ENCODE assay signal across 8 cellular contexts in the genomic region with DNA sequence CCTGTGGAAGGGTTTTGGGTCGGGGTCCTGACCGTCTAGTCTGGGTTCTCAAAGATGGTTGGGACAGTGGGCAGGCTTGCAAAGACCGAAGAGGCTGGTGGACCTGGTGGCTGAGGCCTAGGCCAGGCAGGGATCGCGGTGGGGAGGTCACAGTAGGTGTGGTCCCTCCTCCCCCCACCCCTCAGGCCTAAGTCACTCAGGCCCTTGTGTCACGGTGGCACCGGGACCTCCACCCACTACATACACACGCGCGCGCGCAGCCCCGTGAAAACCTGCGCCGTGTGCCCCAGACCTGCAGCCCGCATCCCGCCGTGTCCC. TPM values are rescaled to one million over a fixed set of nuclear protein-coding genes. Genes with fewer than 3 reads are reported as not detected.
A peak's percentile ranks its signal among the peaks of the same experiment; 100 is the strongest.
DNase-seq lines count a peak whose midpoint lies in the region; ATAC-seq and TF ChIP-seq lines count a peak whose summit lies in the region.

No MANE protein-coding gene starts in this region.

- peaks cover 46% of the 10 kb centered on the region for H3K36me3 Mint-ChIP-seq in dendritic cell treated with granulocyte-macrophage colony-stimulating factor and Interleukin-4, amounts not matched to agents 40 ng/mL and 50 ng/mL, for 4 days (ENCODE audit: low read depth)
- peaks cover 21% of the 10 kb centered on the region for H3K36me3 Mint-ChIP-seq in HFFc6 (ENCODE audit: low read depth)
- peaks cover 92% of the 10 kb centered on the region for H3K36me3 Mint-ChIP-seq in Calu3 (ENCODE audit: insufficient read depth, unreplicated experiment)

- TF ChIP-seq POLR2A in lower leg skin (IDR thresholded peaks at IDR 0.05) = no peak

- no TSS peak for BruUV-seq in Calu3 (replicated peaks; lab: Mats Ljungman, UMichigan)

- 3 to 8% methylated on average over 7 to 18 of the region's 18 CpGs for WGBS in lower leg skin, 2 donors

- H3K9me3 Mint-ChIP-seq in dendritic cell treated with granulocyte-macrophage colony-stimulating factor and Interleukin-4, amounts not matched to agents 40 ng/mL and 50 ng/mL, for 4 days = no peaks in the 10 kb centered on the region
- no peaks in the 10 kb centered on the region for H3K9me3 Mint-ChIP-seq in stimulated activated naive CD8-positive, alpha-beta T cell treated with anti-CD3 and anti-CD28 coated beads, Interleukin-15, amount 100 ng/mL, for 72 hours
- H3K9me3 Mint-ChIP-seq in HFFc6 (no peaks in the 10 kb centered on the region), Calu3 (ENCODE audit: low read depth, unreplicated experiment) (no peaks in the 10 kb centered on the region)

- peaks cover 52% of the 10 kb centered on the region for H3K4me1 Mint-ChIP-seq in dendritic cell treated with granulocyte-macrophage colony-stimulating factor and Interleukin-4, amounts not matched to agents 40 ng/mL and 50 ng/mL, for 4 days (ENCODE audit: low read depth)
- H3K4me1 Mint-ChIP-seq in stimulated activated naive CD8-positive, alpha-beta T cell treated with anti-CD3 and anti-CD28 coated beads, Interleukin-15, amount 100 ng/mL, for 72 hours = peaks cover 21% of the 10 kb centered on the region
- H3K4me1 Mint-ChIP-seq in HFFc6 (ENCODE audit: low read depth) (peaks cover 66% of the 10 kb centered on the region), Calu3 (ENCODE audit: low read depth, unreplicated experiment) (peaks cover 14% of the 10 kb centered on the region)

- CTCF ChIA-PET in Calu3 (lab: Charles Lee) = no interaction called here

- DNase-seq in OCI-M1 (lab: John Stamatoyannopoulos, UW) (peak; percentile 77), lower leg skin (ENCODE audit: low spot score in 2 of 2) (no peak), HFFc6 (no peak), Calu3 (no peak), NCI-H2227 (lab: John Stamatoyannopoulos, UW; ENCODE audit: unreplicated experiment) (no peak), GM19240 (ENCODE audit: insufficient read length, low spot score) (no peak)
- no peak for DNase-seq in stimulated activated naive CD8-positive, alpha-beta T cell treated with anti-CD3 and anti-CD28 coated beads, Interleukin-15, amount 100 ng/mL, for 72 hours

- no peaks in the 10 kb centered on the region for H3K27me3 Mint-ChIP-seq in dendritic cell treated with granulocyte-macrophage colony-stimulating factor and Interleukin-4, amounts not matched to agents 40 ng/mL and 50 ng/mL, for 4 days
- no peaks in the 10 kb centered on the region for H3K27me3 Mint-ChIP-seq in stimulated activated naive CD8-positive, alpha-beta T cell treated with anti-CD3 and anti-CD28 coated beads, Interleukin-15, amount 100 ng/mL, for 72 hours
- H3K27me3 Mint-ChIP-seq in HFFc6 (ENCODE audit: insufficient read depth) (peaks cover 6% of the 10 kb centered on the region), Calu3 (ENCODE audit: unreplicated experiment) (no peaks in the 10 kb centered on the region)

- TF ChIP-seq CTCF in lower leg skin (IDR thresholded peaks at IDR 0.05) (no peak), HFFc6 (IDR thresholded peaks at IDR 0.05) (no peak), Calu3 (IDR thresholded peaks at IDR 0.05; ENCODE audit: unreplicated experiment) (no peak)

- peak overlapping the region; percentile 22 for H3K4me3 ChIP-seq in lower leg skin (ENCODE audit: low read depth, poor library complexity, severe bottlenecking)

- H3K27ac Mint-ChIP-seq in dendritic cell treated with granulocyte-macrophage colony-stimulating factor and Interleukin-4, amounts not matched to agents 40 ng/mL and 50 ng/mL, for 4 days = peak overlapping the region; percentile 72
- H3K27ac Mint-ChIP-seq in stimulated activated naive CD8-positive, alpha-beta T cell treated with anti-CD3 and anti-CD28 coated beads, Interleukin-15, amount 100 ng/mL, for 72 hours = no peak overlapping the region
- H3K27ac Mint-ChIP-seq in HFFc6 (no peak overlapping the region), Calu3 (ENCODE audit: unreplicated experiment) (no peak overlapping the region)

- ATAC-seq in stimulated activated naive CD8-positive, alpha-beta T cell treated with anti-CD3 and anti-CD28 coated beads, Interleukin-15, amount 100 ng/mL, for 72 hours = peak; percentile 39

- peak overlapping the region; percentile 77 for H3K4me3 Mint-ChIP-seq in dendritic cell treated with granulocyte-macrophage colony-stimulating factor and Interleukin-4, amounts not matched to agents 40 ng/mL and 50 ng/mL, for 4 days
- H3K4me3 Mint-ChIP-seq in stimulated activated naive CD8-positive, alpha-beta T cell treated with anti-CD3 and anti-CD28 coated beads, Interleukin-15, amount 100 ng/mL, for 72 hours = peak overlapping the region; percentile 15 to 78
- H3K4me3 Mint-ChIP-seq in HFFc6 (no peak overlapping the region; the same call in none of the 2 replicates), Calu3 (ENCODE audit: low read depth, unreplicated experiment) (no peak overlapping the region)

- intact Hi-C loops in dendritic cell treated with granulocyte-macrophage colony-stimulating factor and Interleukin-4, amounts not matched to agents 40 ng/mL and 50 ng/mL, for 4 days (cut with micrococcal nuclease) = loop anchor here (5.0 kb wide), 2 partner anchors 46 to 71 kb away; a partner anchor contains a TSS
- intact Hi-C loops in lower leg skin (cut with DNase I; ENCODE audit: low total_unique reads) (loop anchor here (10.0 kb wide), 1 partner anchor 418 kb away; a partner anchor contains a TSS), Calu3 (cut with micrococcal nuclease; ENCODE audit: unreplicated experiment) (no loop called here)

RNA-seq across cellular contexts. Expression of a gene that starts 24.2 kb away (rescaled TPM):
- total RNA-seq in lower leg skin (100 to 1,000 TPM in 2 of 4 donors, 10 to 100 TPM in 2; 53.3 to 120 (median 88.9) TPM), Calu3 (2022) (372 and 394 TPM in 2 replicates)
- 100 to 1,000 TPM; 497 to 608 (median 536) TPM for total RNA-seq in HFFc6 (2021; fragmentation: NEBNext Ultra II Directional; extraction: Animal tissue kit (Norgen Biotek cat#: 25700))

RNA-seq across cellular contexts. Expression of a gene that starts 47.2 kb away (rescaled TPM):
- total RNA-seq in lower leg skin = 10 to 100 TPM; 14.4 to 21.2 (median 19.8) TPM
- 10 to 100 TPM; 61.2 to 75.4 (median 69.2) TPM for total RNA-seq in HFFc6 (2021; fragmentation: NEBNext Ultra II Directional; extraction: Animal tissue kit (Norgen Biotek cat#: 25700))
- 156 and 167 TPM in 2 replicates for total RNA-seq in Calu3 (2022)

Comparison
In these comparisons a context has a peak if more than half of its experiments do, and no peak if none do; other contexts are left out.
1. H3K4me3 Mint-ChIP-seq: peak in dendritic cell treated with granulocyte-macrophage colony-stimulating factor and Interleukin-4, amounts not matched to agents 40 ng/mL and 50 ng/mL, for 4 days (single experiment) and stimulated activated naive CD8-positive, alpha-beta T cell treated with anti-CD3 and anti-CD28 coated beads, Interleukin-15, amount 100 ng/mL, for 72 hours (2 of 2); none in HFFc6 (single experiment) and Calu3 (single experiment).